Comparison of ENCODE assay signal across 18 cellular contexts in the genomic region with DNA sequence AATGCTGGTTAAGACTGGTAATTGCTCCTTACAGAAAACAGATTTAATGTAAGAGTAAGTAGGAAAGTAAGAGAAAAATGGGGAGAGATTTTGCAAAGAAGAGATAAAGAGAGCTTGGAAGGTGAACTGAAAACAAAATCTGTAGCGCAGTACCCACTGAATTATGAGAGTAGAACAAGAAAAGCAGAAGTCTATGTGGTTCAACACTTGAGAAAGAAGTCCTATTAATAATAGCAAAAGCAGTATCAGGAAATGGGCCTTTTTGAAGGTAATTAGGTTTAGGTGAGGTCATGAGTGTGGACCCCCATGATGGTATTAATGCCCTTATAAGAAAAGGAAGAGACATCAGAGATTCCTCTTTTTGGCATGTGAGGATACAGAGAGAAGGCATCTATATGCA.
"Had no signal": no experiment of that assay in that cellular context is flagged by ENCODE, and none has a peak within 500 bp of the region (broad histone marks: within the 10 kb centered on the region; RNA-seq: fewer than 3 reads in every experiment).

No MANE protein-coding gene starts in this region.

- H3K27ac ChIP-seq: ascending aorta, breast epithelium, testis, upper lobe of right lung had no signal

- H3K4me3 ChIP-seq: ascending aorta, breast epithelium, testis, upper lobe of right lung had no signal

- ATAC-seq: activated T-helper 17 cell treated with anti-CD3 and anti-CD28 coated beads, Interleukin-2, amount 50 U/mL, for 72 hours; left ventricle myocardium superior; natural killer cell treated with Interleukin-12 subunit alpha and Interleukin-12 subunit beta and Interleukin-15 and Interleukin-18, amount 100 ng/mL, for 72 hours; upper lobe of right lung had no signal

- H3K27me3 ChIP-seq: ascending aorta, breast epithelium, testis, upper lobe of right lung had no signal

- H3K4me1 ChIP-seq: breast epithelium, testis, upper lobe of right lung had no signal

- DNase-seq: activated CD4-positive, alpha-beta T cell treated with anti-CD3 and anti-CD28 coated beads for 1 hour; activated CD4-positive, alpha-beta T cell treated with anti-CD3 and anti-CD28 coated beads, Interleukin-2, amount 50 U/mL, for 4 hours; activated naive CD4-positive, alpha-beta T cell treated with Interleukin-2 at 50 U/mL for 16 hours; cerebellar nuclear complex; effector CD8-positive, alpha-beta T cell; foreskin fibroblast; glutamatergic neuron; left ventricle myocardium superior; mesenchymal stem cell; posterior cingulate gyrus; stimulated activated CD4-positive, alpha-beta T cell treated with anti-CD3 and anti-CD28 coated beads, Interleukin-4, amount 100 ng/mL, for 24 hours; T-helper 9 cell; testis; upper lobe of right lung had no signal

- H3K36me3 ChIP-seq: ascending aorta, breast epithelium, upper lobe of right lung had no signal

- H3K9me3 ChIP-seq: ascending aorta, breast epithelium, testis, upper lobe of right lung had no signal
